ENCODE assay signal across 8 cellular contexts in genomic region chr3:123026551-123027291, GRCh38. TPM values are rescaled to one million over a fixed set of nuclear protein-coding genes. Genes with fewer than 3 reads are reported as not detected.
A peak's percentile ranks its signal among the peaks of the same experiment; 100 is the strongest.
DNase-seq lines count a peak whose midpoint lies in the region; ATAC-seq and TF ChIP-seq lines count a peak whose summit lies in the region.

No MANE protein-coding gene starts in this region.

- H2BK12ac ChIP-seq in neuronal stem cell (ENCODE audit: low read length): peak overlapping the region; percentile 63

- peak overlapping the region; percentile 95 for H3K9ac ChIP-seq in neuronal stem cell (ENCODE audit: low read depth, low read length, poor library complexity)

- H3K14ac ChIP-seq in neuronal stem cell (ENCODE audit: low read length): peak overlapping the region; percentile 85

- ATAC-seq in HG03354 (IDR thresholded peaks at IDR 0.05; ENCODE audit: poor library complexity, severe bottlenecking, unreplicated experiment): no peak
- ATAC-seq in GM19397 (IDR thresholded peaks at IDR 0.05; ENCODE audit: unreplicated experiment): no peak

- H3K4ac ChIP-seq in neuronal stem cell (ENCODE audit: low read length): no peak overlapping the region

- H3K79me1 ChIP-seq in neuronal stem cell (ENCODE audit: low read depth, low read length): peaks cover 3% of the 10 kb centered on the region

- DNase-seq in NCI-H526 (lab: John Stamatoyannopoulos, UW) (peak; percentile 13 to 83), NCI-H526 treated with DMSO at 0.1 percent for 48 hours (lab: John Stamatoyannopoulos, UW) (no peak), fibroblast of the aortic adventitia (ENCODE audit: low read depth) (no peak), neuronal stem cell (ENCODE audit: low spot score) (peak; percentile 44)
- peak; percentile 8 to 21 for DNase-seq in activated CD4-positive, alpha-beta T cell treated with anti-CD3 and anti-CD28 coated beads, Interleukin-2, amount 50 U/mL, for 48 hours
- no peak for DNase-seq in effector CD8-positive, alpha-beta T cell (lab: John Stamatoyannopoulos, UW)

- H2AFZ ChIP-seq in neuronal stem cell (ENCODE audit: low read length): peak overlapping the region; percentile 88

- H4K91ac ChIP-seq in neuronal stem cell (ENCODE audit: low read depth, low read length, poor library complexity): peak overlapping the region; percentile 26

- H3K4me2 ChIP-seq in neuronal stem cell (ENCODE audit: insufficient read depth, low read length, poor library complexity, severe bottlenecking): peak overlapping the region; percentile 100

- peak overlapping the region; percentile 82 for H3K23ac ChIP-seq in neuronal stem cell (ENCODE audit: low read depth, low read length, poor library complexity)

- no peak for TF ChIP-seq CTCF in fibroblast of the aortic adventitia (IDR thresholded peaks at IDR 0.05; ENCODE audit: insufficient read depth, low read length)

- H3K27ac ChIP-seq in neuronal stem cell (replicated peaks; ENCODE audit: low read length): no peak overlapping the region

- H2AK5ac ChIP-seq in neuronal stem cell (ENCODE audit: low read depth, low read length): peak overlapping the region; percentile 25

- peak overlapping the region; percentile 68 for H2BK15ac ChIP-seq in neuronal stem cell (ENCODE audit: low read length)

- WGBS in neuronal stem cell (ENCODE audit: extremely low coverage in 2 of 2, insufficient read length in 2 of 2, insufficient replicate concordance in 1 of 2), 2 donors: no CpG with 5 or more reads among the region's 64 CpGs

- H3K4me3 ChIP-seq in fibroblast of the aortic adventitia (ENCODE audit: low read depth, low read length) (peak overlapping the region; percentile 48), neuronal stem cell (ENCODE audit: low read length in 2 of 2) (peak overlapping the region; percentile 87 to 93)

- peaks cover 0 to 43% of the 10 kb centered on the region in 2 donors for H3K36me3 ChIP-seq in neuronal stem cell (replicated peaks in 1 of 2; ENCODE audit: control insufficient read depth in 2 of 2, insufficient read depth in 2 of 2, low read length in 2 of 2)

- H3K9me3 ChIP-seq in neuronal stem cell (replicated peaks in 1 of 2; ENCODE audit: control insufficient read depth in 2 of 2, insufficient read depth in 1 of 2, low read depth in 1 of 2, low read length in 2 of 2): peaks cover 0 to 38% of the 10 kb centered on the region in 2 donors

- H3K27me3 ChIP-seq in neuronal stem cell (ENCODE audit: control insufficient read depth in 3 of 3, insufficient read depth in 3 of 3, low read depth in 1 of 3, low read length in 3 of 3): no peaks in the 10 kb centered on the region

- peak overlapping the region; percentile 31 for H2BK5ac ChIP-seq in neuronal stem cell (ENCODE audit: low read length)

- peak overlapping the region; percentile 96 for H3K18ac ChIP-seq in neuronal stem cell (ENCODE audit: low read length)

- peaks cover 27 to 30% of the 10 kb centered on the region in 2 donors for H3K4me1 ChIP-seq in neuronal stem cell (ENCODE audit: control insufficient read depth in 2 of 2, insufficient read depth in 1 of 2, low read depth in 1 of 2, low read length in 2 of 2)

- peak overlapping the region; percentile 27 for H2BK120ac ChIP-seq in neuronal stem cell (ENCODE audit: low read depth, low read length)

- no peak overlapping the region for H4K8ac ChIP-seq in neuronal stem cell (ENCODE audit: low read depth, low read length)

RNA-seq across cellular contexts. Expression of gene SEMA5B, which starts 0.8 kb away (rescaled TPM):
- total RNA-seq in fibroblast of the aortic adventitia (ENCODE audit: low replicate concordance): 0.18 and 0.41 TPM in 2 replicates
- 19.4 TPM for polyA plus RNA-seq in neuronal stem cell (2013, experiment 1 of 2)
- 18.9 TPM for polyA plus RNA-seq in neuronal stem cell (2013, experiment 2 of 2)

RNA-seq across cellular contexts. Expression of gene PDIA5, which starts 40.1 kb away (rescaled TPM):
- total RNA-seq in fibroblast of the aortic adventitia (ENCODE audit: low replicate concordance): 43.9 and 59.1 TPM in 2 replicates
- 5.9 TPM for polyA plus RNA-seq in neuronal stem cell (2013, experiment 1 of 2)
- polyA plus RNA-seq in neuronal stem cell (2013, experiment 2 of 2): 6.0 TPM

Comparison
In these comparisons a context has a peak if more than half of its experiments do, and no peak if none do; other contexts are left out.
1. DNase-seq: peak in NCI-H526 (2 of 2), activated CD4-positive, alpha-beta T cell treated with anti-CD3 and anti-CD28 coated beads, Interleukin-2, amount 50 U/mL, for 48 hours (2 of 2) and neuronal stem cell (single experiment); none in NCI-H526 treated with DMSO at 0.1 percent for 48 hours (single experiment), fibroblast of the aortic adventitia (single experiment) and effector CD8-positive, alpha-beta T cell (single experiment).